Comparison of ENCODE assay signal across 20 cellular contexts in genomic region chr6:11701568-11701967, GRCh38.
"Had no signal": no experiment of that assay in that cellular context is flagged by ENCODE, and none has a peak within 500 bp of the region (broad histone marks: within the 10 kb centered on the region; RNA-seq: fewer than 3 reads in every experiment).

No MANE protein-coding gene starts in this region.

- H3K9me3 ChIP-seq: colonic mucosa, mucosa of descending colon, vagina had no signal

- H3K4me3 Mint-ChIP-seq: activated CD4-positive, alpha-beta T cell treated with anti-CD3 and anti-CD28 coated beads, Interleukin-2, amount 10 ng/mL, durations not matched to agents 7 days and 5 days; activated T-cell treated with anti-CD3 and anti-CD28 coated beads, Interleukin-2, amount 50 U/mL, for 72 hours; brain; central memory CD8-positive, alpha-beta T cell; immature natural killer cell; memory B cell; naive B cell; neural crest cell had no signal

- H3K27ac ChIP-seq: vagina had no signal

- H3K4me1 ChIP-seq: colonic mucosa had no signal

- H3K9me3 Mint-ChIP-seq: activated CD4-positive, alpha-beta T cell treated with anti-CD3 and anti-CD28 coated beads, Interleukin-2, amount 10 ng/mL, durations not matched to agents 7 days and 5 days; central memory CD8-positive, alpha-beta T cell; immature natural killer cell; memory B cell had no signal

- H3K27me3 Mint-ChIP-seq: activated CD4-positive, alpha-beta T cell treated with anti-CD3 and anti-CD28 coated beads, Interleukin-2, amount 10 ng/mL, durations not matched to agents 7 days and 5 days; central memory CD8-positive, alpha-beta T cell had no signal

- H3K36me3 Mint-ChIP-seq: brain, immature natural killer cell, memory B cell, naive B cell had no signal

- H3K4me3 ChIP-seq: colonic mucosa, mucosa of descending colon, vagina had no signal

- H3K36me3 ChIP-seq: colonic mucosa, vagina had no signal

- ATAC-seq: activated naive CD4-positive, alpha-beta T cell treated with anti-CD3 and anti-CD28 coated beads, Interleukin-2, amount 50 U/mL, for 72 hours; activated T-cell treated with anti-CD3 and anti-CD28 coated beads, Interleukin-2, amount 50 U/mL, for 72 hours; left ventricle myocardium superior; stimulated activated naive CD8-positive, alpha-beta T cell treated with anti-CD3 and anti-CD28 coated beads, Interleukin-15, Interleukin-2, amounts not matched to agents 100 U/mL and 50 U/mL, for 24 hours had no signal

- DNase-seq: activated CD4-positive, alpha-beta T cell treated with anti-CD3 and anti-CD28 coated beads, Interleukin-2, amount 10 ng/mL, durations not matched to agents 7 days and 5 days; activated effector memory CD4-positive, alpha-beta T cell treated with anti-CD3 and anti-CD28 coated beads, Interleukin-2, amount 50 U/mL, for 16 hours; activated T-cell treated with anti-CD3 and anti-CD28 coated beads, Interleukin-2, amount 50 U/mL, for 72 hours; colonic mucosa; immature natural killer cell; left ventricle myocardium superior; mucosa of descending colon; naive B cell; stimulated activated CD4-positive, alpha-beta T cell treated with anti-CD3 and anti-CD28 coated beads, Interleukin-12 subunit alpha, Interleukin-12 subunit beta, amount 100 ng/mL, for 4 hours; stimulated activated CD4-positive, alpha-beta T cell treated with anti-CD3 and anti-CD28 coated beads, Interleukin-1b, Interleukin-23, amount 100 ng/mL, for 48 hours; stimulated activated naive CD8-positive, alpha-beta T cell treated with anti-CD3 and anti-CD28 coated beads, Interleukin-15, Interleukin-2, amounts not matched to agents 100 U/mL and 50 U/mL, for 24 hours; substantia nigra; trophoblast cell had no signal

- H3K27me3 ChIP-seq: colonic mucosa, vagina had no signal

- H3K27ac Mint-ChIP-seq: activated CD4-positive, alpha-beta T cell treated with anti-CD3 and anti-CD28 coated beads, Interleukin-2, amount 10 ng/mL, durations not matched to agents 7 days and 5 days; activated T-cell treated with anti-CD3 and anti-CD28 coated beads, Interleukin-2, amount 50 U/mL, for 72 hours; immature natural killer cell; memory B cell; progenitor cell of endocrine pancreas had no signal

- H3K4me1 Mint-ChIP-seq: central memory CD8-positive, alpha-beta T cell; immature natural killer cell; memory B cell; naive B cell; neural crest cell had no signal
